ENCODE assay signal across 2 cellular contexts in genomic region chr1:245721488-245721887, GRCh38.
TF ChIP-seq lines count a peak whose summit lies in the region.

No MANE protein-coding gene starts in this region.

TF ChIP-seq in SK-N-SH, 30 proteins besides CTCF, POLR2A, EP300 and RAD21 (continued from another document):
- TF ChIP-seq REST (IDR thresholded peaks at IDR 0.05; ENCODE audit: low read depth, low read length), result peak; percentile 59; the same call in 1 of the 2 replicates

TF ChIP-seq in SK-N-SH treated with all-trans-retinoic acid at 6 μM for 48 hours, 23 proteins besides CTCF, POLR2A, EP300 and RAD21 (continued from another document):
- TF ChIP-seq PPARA (CRISPR knock-in tag; IDR thresholded peaks at IDR 0.05; ENCODE audit: borderline replicate concordance) (no peak), ZFP30 (CRISPR knock-in tag; IDR thresholded peaks at IDR 0.05) (no peak), ZFP3 (CRISPR knock-in tag; IDR thresholded peaks at IDR 0.05) (no peak), SNAI2 (CRISPR knock-in tag; IDR thresholded peaks at IDR 0.05) (no peak), CREB5 (CRISPR knock-in tag; IDR thresholded peaks at IDR 0.05; ENCODE audit: low read depth) (no peak), TCF4 (CRISPR knock-in tag; IDR thresholded peaks at IDR 0.05; ENCODE audit: borderline replicate concordance) (no peak), GLIS3 (CRISPR knock-in tag; IDR thresholded peaks at IDR 0.05) (no peak), POU6F1 (CRISPR knock-in tag; IDR thresholded peaks at IDR 0.05; ENCODE audit: borderline replicate concordance, low read depth) (no peak), RARB (CRISPR knock-in tag; IDR thresholded peaks at IDR 0.05) (no peak)
TF ChIP-seq in SK-N-SH treated with all-trans-retinoic acid at 6 μM for 48 hours: peak in this region for 0.
